ENCODE assay signal across 30 cellular contexts in the genomic region with DNA sequence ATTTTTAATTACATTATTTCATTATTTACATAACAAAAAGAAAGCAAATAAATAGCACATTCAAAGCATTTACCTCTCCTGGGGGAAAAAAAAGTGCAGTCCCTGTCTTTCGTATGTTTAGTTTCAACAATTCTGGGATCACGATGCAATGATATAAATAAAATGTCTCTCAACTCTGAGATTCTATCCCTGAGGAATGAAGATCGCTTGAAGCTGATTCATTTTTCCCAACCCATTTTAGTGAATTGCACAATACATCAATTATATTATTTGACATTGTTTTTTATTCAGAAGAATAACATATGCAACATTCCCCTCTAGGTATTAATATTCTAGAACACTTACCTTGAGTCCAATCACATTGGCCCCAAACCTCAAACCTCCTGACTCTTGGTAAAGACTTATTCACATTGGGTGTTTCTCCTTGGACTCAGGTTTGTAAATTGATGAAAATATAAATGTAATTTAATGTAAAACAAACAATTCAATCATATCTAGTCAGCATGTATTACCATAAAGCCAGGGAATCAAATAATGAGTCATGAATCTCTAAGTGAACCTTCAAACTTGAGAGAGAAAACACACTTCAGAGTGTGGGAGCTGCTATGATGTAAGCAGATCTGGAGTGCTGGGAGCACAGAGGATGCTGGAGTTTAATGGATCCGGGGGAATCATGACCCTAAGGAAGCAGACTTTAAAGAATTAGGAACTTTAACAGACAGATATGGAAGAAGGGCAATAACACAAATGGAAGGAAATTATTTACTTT. TPM values are rescaled to one million over a fixed set of nuclear protein-coding genes. Genes with fewer than 3 reads are reported as not detected.
DNase-seq lines count a peak whose midpoint lies in the region; FAIRE-seq and TF ChIP-seq lines count a peak whose summit lies in the region.
"Had no signal": no experiment of that assay in that cellular context is flagged by ENCODE, and none has a peak within 500 bp of the region (broad histone marks: within the 10 kb centered on the region; RNA-seq: fewer than 3 reads in every experiment).

No MANE protein-coding gene starts in this region.

- H3K4me1 Mint-ChIP-seq in Calu3 (ENCODE audit: low read depth, unreplicated experiment): peaks cover 10% of the 10 kb centered on the region
- peaks cover 3% of the 10 kb centered on the region for H3K4me1 Mint-ChIP-seq in type B pancreatic cell (ENCODE audit: unreplicated experiment)

- no TSS peak for BruUV-seq in Calu3 (replicated peaks; lab: Mats Ljungman, UMichigan)
- BruUV-seq in A673 (replicated peaks; lab: Mats Ljungman, UMichigan): no TSS peak

- no peak for FAIRE-seq in HTR-8/SVneo (lab: Jason Lieb, UNC)
- FAIRE-seq: GM18507 had no signal

- H3K27ac Mint-ChIP-seq in Calu3 (ENCODE audit: unreplicated experiment): peak overlapping the region; percentile 0
- no peak overlapping the region for H3K27ac Mint-ChIP-seq in type B pancreatic cell
- H3K27ac Mint-ChIP-seq: WTC11 had no signal

- POLR2A ChIA-PET in A673 (lab: Charles Lee; ENCODE audit: low non-redundant PET): no interaction called here

- H3K9me3 Mint-ChIP-seq in Calu3 (ENCODE audit: low read depth, unreplicated experiment) (no peaks in the 10 kb centered on the region), type B pancreatic cell (no peaks in the 10 kb centered on the region)
- H3K9me3 Mint-ChIP-seq: nephron, WTC11 had no signal

- H3K9me3 ChIP-seq in hepatocyte (ENCODE audit: low read depth): no peaks in the 10 kb centered on the region
- H3K9me3 ChIP-seq in A673 (ENCODE audit: low read depth, low read length, poor library complexity, severe bottlenecking): no peaks in the 10 kb centered on the region
- H3K9me3 ChIP-seq: Peyer's patch, right atrium auricular region had no signal

- TF ChIP-seq CTCF in Calu3 (IDR thresholded peaks at IDR 0.05; ENCODE audit: unreplicated experiment) (no peak), brain microvascular endothelial cell (IDR thresholded peaks at IDR 0.05; ENCODE audit: low read depth, low read length, missing control alignments) (no peak), hepatocyte (IDR thresholded peaks at IDR 0.05; ENCODE audit: poor library complexity) (no peak), type B pancreatic cell (conservative IDR thresholded peaks at IDR 0.05) (no peak), A673 (conservative IDR thresholded peaks at IDR 0.05; ENCODE audit: low read depth, low read length) (no peak)

- H3K27me3 Mint-ChIP-seq in Calu3 (ENCODE audit: unreplicated experiment) (no peaks in the 10 kb centered on the region), type B pancreatic cell (peaks cover 26% of the 10 kb centered on the region)

- H3K36me3 Mint-ChIP-seq in Calu3 (ENCODE audit: insufficient read depth, unreplicated experiment): peaks cover 4% of the 10 kb centered on the region
- H3K36me3 Mint-ChIP-seq in type B pancreatic cell: no peaks in the 10 kb centered on the region
- H3K36me3 Mint-ChIP-seq: WTC11 had no signal

- H3K4me3 Mint-ChIP-seq in Calu3 (ENCODE audit: low read depth, unreplicated experiment): no peak overlapping the region
- H3K4me3 Mint-ChIP-seq in type B pancreatic cell: no peak overlapping the region
- H3K4me3 Mint-ChIP-seq: nephron, WTC11 had no signal

- H3K4me3 ChIP-seq in brain microvascular endothelial cell (ENCODE audit: low read depth, low read length): no peak overlapping the region
- H3K4me3 ChIP-seq in hepatocyte: no peak overlapping the region
- H3K4me3 ChIP-seq in A673 (ENCODE audit: low read depth, low read length, poor library complexity, severe bottlenecking): no peak overlapping the region
- H3K4me3 ChIP-seq: BLaER1 treated with 17β-estradiol and CSF1 and Interleukin-3, amounts not matched to agents 10 nM and 100 nM; dorsolateral prefrontal cortex; lung; right atrium auricular region had no signal

- H3K4me1 ChIP-seq in hepatocyte (ENCODE audit: insufficient read depth) (no peaks in the 10 kb centered on the region), A673 (ENCODE audit: insufficient read depth, low read length, poor library complexity, severe bottlenecking) (no peaks in the 10 kb centered on the region)

- H3K27ac ChIP-seq in brain microvascular endothelial cell (peak overlapping the region; percentile 50), hepatocyte (peak overlapping the region; percentile 8), A673 (ENCODE audit: low read depth, low read length, poor library complexity, severe bottlenecking) (no peak overlapping the region)
- H3K27ac ChIP-seq: BLaER1 treated with 17β-estradiol and CSF1 and Interleukin-3, amounts not matched to agents 10 nM and 100 nM; dorsolateral prefrontal cortex; HL-60; parathyroid adenoma; right atrium auricular region had no signal

- in situ Hi-C loops in brain microvascular endothelial cell (cut with HindIII; ENCODE audit: low pct_ligation_motif_present, low sequenced_read_pairs): no loop called here

- CTCF ChIA-PET in Calu3 (lab: Charles Lee) (no interaction called here), A673 (lab: Charles Lee) (no interaction called here)

- H4K20me1 ChIP-seq in hepatocyte (ENCODE audit: insufficient read depth, poor library complexity, severe bottlenecking): no peaks in the 10 kb centered on the region
- H4K20me1 ChIP-seq: BLaER1 treated with 17β-estradiol and CSF1 and Interleukin-3, amounts not matched to agents 10 nM and 100 nM had no signal

- intact Hi-C loops in Calu3 (cut with micrococcal nuclease; ENCODE audit: unreplicated experiment) (no loop called here), A673 (cut with micrococcal nuclease; ENCODE audit: unreplicated experiment) (no loop called here)

- H3K36me3 ChIP-seq in brain microvascular endothelial cell (replicated peaks) (no peaks in the 10 kb centered on the region), hepatocyte (replicated peaks; ENCODE audit: insufficient read depth, low read depth) (no peaks in the 10 kb centered on the region), A673 (ENCODE audit: insufficient read depth, low read length, poor library complexity, severe bottlenecking) (no peaks in the 10 kb centered on the region)
- H3K36me3 ChIP-seq: BLaER1 treated with 17β-estradiol and CSF1 and Interleukin-3, amounts not matched to agents 10 nM and 100 nM; Peyer's patch; right atrium auricular region had no signal

- 79% methylated on average over 4 of the region's 4 CpGs for WGBS in hepatocyte (ENCODE audit: low lambda C conversion rate, missing lambda C conversion rate)

- H3K4me2 ChIP-seq in hepatocyte: no peak overlapping the region
- H3K4me2 ChIP-seq: BLaER1 treated with 17β-estradiol and CSF1 and Interleukin-3, amounts not matched to agents 10 nM and 100 nM had no signal

- no peaks in the 10 kb centered on the region for H3K79me2 ChIP-seq in hepatocyte
- H3K79me2 ChIP-seq: parathyroid adenoma had no signal

- H2AFZ ChIP-seq in hepatocyte: no peak overlapping the region
- H2AFZ ChIP-seq: parathyroid adenoma had no signal

- H3K27me3 ChIP-seq in brain microvascular endothelial cell (replicated peaks): no peaks in the 10 kb centered on the region
- H3K27me3 ChIP-seq in hepatocyte: no peaks in the 10 kb centered on the region
- peaks cover 11% of the 10 kb centered on the region for H3K27me3 ChIP-seq in A673 (replicated peaks; ENCODE audit: insufficient read depth, low read depth, low read length, poor library complexity)
- H3K27me3 ChIP-seq: BLaER1 treated with 17β-estradiol and CSF1 and Interleukin-3, amounts not matched to agents 10 nM and 100 nM; Peyer's patch; right atrium auricular region had no signal

- no peaks in the 10 kb centered on the region for H3K9me2 ChIP-seq in hepatocyte (replicated peaks; ENCODE audit: insufficient read depth)

- DNase-seq in Calu3 (no peak), HTR-8/SVneo (ENCODE audit: insufficient read length, low spot score) (peak; percentile 10), brain microvascular endothelial cell (peak; percentile 22), hepatocyte (ENCODE audit: low spot score) (no peak), MV-4-11 (lab: John Stamatoyannopoulos, UW) (no peak), type B pancreatic cell (ENCODE audit: extremely low spot score, unreplicated experiment) (no peak), A673 (ENCODE audit: low spot score) (no peak), cerebellar nuclear complex (lab: John Stamatoyannopoulos, UW) (no peak)
- DNase-seq: activated naive CD4-positive, alpha-beta T cell treated with anti-CD3 and anti-CD28 coated beads, Interleukin-2, amount 50 U/mL, for 16 hours; central memory CD4-positive, alpha-beta T cell; DMS79 treated with DMSO at 0.1 percent for 48 hours; dorsolateral prefrontal cortex; glutamatergic neuron; NCI-H1105 treated with DMSO at 0.1 percent for 48 hours; NCI-H2029; NCI-H345; Peyer's patch; SIG-M5; stimulated activated CD4-positive, alpha-beta T cell treated with anti-CD3 and anti-CD28 coated beads, Interleukin-12 subunit alpha, Interleukin-12 subunit beta, amount 100 ng/mL, for 4 hours; stimulated activated CD4-positive, alpha-beta T cell treated with anti-CD3 and anti-CD28 coated beads, Interleukin-4, amount 100 ng/mL, for 1 hour; trophoblast cell had no signal

RNA-seq across cellular contexts. Expression of gene SCIN, which starts 5.3 kb away (rescaled TPM):
- 22.6 and 28.3 TPM in 2 replicates for total RNA-seq in Calu3 (2022)
- total RNA-seq in hepatocyte: 3.7 and 6.7 TPM in 2 replicates
- polyA plus RNA-seq in hepatocyte: 4.4 and 6.3 TPM in 2 replicates
- total RNA-seq in type B pancreatic cell (ENCODE audit: low replicate concordance): 3.4 and 3.9 TPM in 2 replicates
- total RNA-seq in A673 (2021): 0.09 and 0.39 TPM in 2 replicates
- polyA plus RNA-seq: AG04450 had no signal

Comparison
In these comparisons a context has a peak if more than half of its experiments do, and no peak if none do; other contexts are left out.
1. DNase-seq: peak in HTR-8/SVneo (single experiment) and brain microvascular endothelial cell (single experiment); none in Calu3 (single experiment), hepatocyte (single experiment), MV-4-11 (single experiment), type B pancreatic cell (single experiment), A673 (single experiment) and cerebellar nuclear complex (0 of 2).